21 cellular contexts compared by ENCODE assay signal in genomic region chr1:111658622-111659021, GRCh38. TPM values are rescaled to one million over a fixed set of nuclear protein-coding genes. Genes with fewer than 3 reads are reported as not detected.
DNase-seq lines count a peak whose midpoint lies in the region; ATAC-seq and TF ChIP-seq lines count a peak whose summit lies in the region.
"Had no signal": no experiment of that assay in that cellular context is flagged by ENCODE, and none has a peak within 500 bp of the region (broad histone marks: within the 10 kb centered on the region; RNA-seq: fewer than 3 reads in every experiment).

No MANE protein-coding gene starts in this region.

- peaks cover 55% of the 10 kb centered on the region for H3K4me1 Mint-ChIP-seq in activated T-cell treated with anti-CD3 and anti-CD28 coated beads, Interleukin-2, amount 50 U/mL, for 24 hours (ENCODE audit: low read depth)
- H3K4me1 Mint-ChIP-seq in activated CD8-positive, alpha-beta T cell treated with anti-CD3 and anti-CD28 coated beads, Interleukin-2, amount 10 ng/mL, durations not matched to agents 7 days and 5 days (ENCODE audit: low read depth): peaks cover 47% of the 10 kb centered on the region

- CTCF ChIA-PET in activated CD8-positive, alpha-beta T cell treated with anti-CD3 and anti-CD28 coated beads, Interleukin-2, amount 10 ng/mL, durations not matched to agents 7 days and 5 days (lab: Charles Lee): interaction anchor here (0.5 to 1.8 kb wide), 9 partner anchors 11 to 178 kb away, joined by 3 to 21 read pairs (median 3); no protein-coding TSS in a partner anchor

- H3K36me3 Mint-ChIP-seq in activated T-cell treated with anti-CD3 and anti-CD28 coated beads, Interleukin-2, amount 50 U/mL, for 24 hours (ENCODE audit: low read depth): peaks cover 35% of the 10 kb centered on the region
- H3K36me3 Mint-ChIP-seq in activated CD8-positive, alpha-beta T cell treated with anti-CD3 and anti-CD28 coated beads, Interleukin-2, amount 10 ng/mL, durations not matched to agents 7 days and 5 days (ENCODE audit: low read depth): peaks cover 26% of the 10 kb centered on the region
- H3K36me3 Mint-ChIP-seq: IgD-negative memory B cell had no signal

- H3K9me3 Mint-ChIP-seq in activated T-cell treated with anti-CD3 and anti-CD28 coated beads, Interleukin-2, amount 50 U/mL, for 24 hours: no peaks in the 10 kb centered on the region
- no peaks in the 10 kb centered on the region for H3K9me3 Mint-ChIP-seq in activated CD8-positive, alpha-beta T cell treated with anti-CD3 and anti-CD28 coated beads, Interleukin-2, amount 10 ng/mL, durations not matched to agents 7 days and 5 days (ENCODE audit: insufficient read depth)
- H3K9me3 Mint-ChIP-seq: IgD-negative memory B cell had no signal

- H4K20me1 ChIP-seq in DND-41 (ENCODE audit: insufficient read depth, low read length): no peaks in the 10 kb centered on the region; the same call in 1 of the 2 replicates

- H3K27me3 Mint-ChIP-seq in activated T-cell treated with anti-CD3 and anti-CD28 coated beads, Interleukin-2, amount 50 U/mL, for 24 hours: no peaks in the 10 kb centered on the region
- no peaks in the 10 kb centered on the region for H3K27me3 Mint-ChIP-seq in activated CD8-positive, alpha-beta T cell treated with anti-CD3 and anti-CD28 coated beads, Interleukin-2, amount 10 ng/mL, durations not matched to agents 7 days and 5 days (ENCODE audit: low read depth)
- H3K27me3 Mint-ChIP-seq: IgD-negative memory B cell had no signal

- no peak overlapping the region for H3K4me3 ChIP-seq in DND-41 (ENCODE audit: low read depth in 1 of 2, low read length in 2 of 2)
- H3K4me3 ChIP-seq in rectal smooth muscle tissue (ENCODE audit: low read length): no peak overlapping the region
- H3K4me3 ChIP-seq: BLaER1 treated with 17β-estradiol and CSF1 and Interleukin-3, amounts not matched to agents 10 nM and 100 nM; HAP-1 had no signal

- peaks cover 65% of the 10 kb centered on the region for H3K79me2 ChIP-seq in DND-41 (ENCODE audit: insufficient read depth, low read length)

- H2AFZ ChIP-seq in DND-41 (ENCODE audit: low read depth, low read length): no peak overlapping the region

- POLR2A ChIA-PET in activated CD8-positive, alpha-beta T cell treated with anti-CD3 and anti-CD28 coated beads, Interleukin-2, amount 10 ng/mL, durations not matched to agents 7 days and 5 days (lab: Charles Lee): interaction anchor here (0.7 kb wide), 1 partner anchor 150 kb away, joined by 3 read pairs; no protein-coding TSS in a partner anchor

- no peak for ATAC-seq in DND-41 (ENCODE audit: insufficient read depth, low read depth)
- ATAC-seq in activated CD8-positive, alpha-beta T cell treated with anti-CD3 and anti-CD28 coated beads, Interleukin-2, amount 10 ng/mL, durations not matched to agents 7 days and 5 days: no peak
- no peak for ATAC-seq in HG03135 (IDR thresholded peaks at IDR 0.05; ENCODE audit: unreplicated experiment)
- ATAC-seq: Right ventricle myocardium inferior had no signal

- peak overlapping the region; percentile 46; the same call in 1 of the 2 replicates for H3K4me2 ChIP-seq in DND-41 (ENCODE audit: insufficient read depth, low read length)

- H3K36me3 ChIP-seq in DND-41 (ENCODE audit: insufficient read depth, low read length) (no peaks in the 10 kb centered on the region), rectal smooth muscle tissue (ENCODE audit: control insufficient read depth, insufficient read depth, low read length) (no peaks in the 10 kb centered on the region)
- H3K36me3 ChIP-seq: HAP-1 had no signal

- H3K9me3 ChIP-seq in DND-41 (ENCODE audit: insufficient read depth, low read length, severe bottlenecking): no peaks in the 10 kb centered on the region
- H3K9me3 ChIP-seq: HAP-1 had no signal

- H3K27ac ChIP-seq in DND-41 (ENCODE audit: low read length) (no peak overlapping the region), rectal smooth muscle tissue (ENCODE audit: low read depth, low read length) (peak overlapping the region; percentile 3)
- H3K27ac ChIP-seq: BLaER1 treated with 17β-estradiol and CSF1 and Interleukin-3, amounts not matched to agents 10 nM and 100 nM had no signal

- no peak for TF ChIP-seq CTCF in DND-41 (IDR thresholded peaks at IDR 0.05; ENCODE audit: borderline replicate concordance, extremely low read depth, low read length, poor library complexity, severe bottlenecking)

- H3K9ac ChIP-seq in DND-41 (ENCODE audit: low read depth, low read length) (no peak overlapping the region), rectal smooth muscle tissue (ENCODE audit: low read length) (no peak overlapping the region)

- DNase-seq in activated T-cell treated with anti-CD3 and anti-CD28 coated beads, Interleukin-2, amount 50 U/mL, for 24 hours: no peak
- DNase-seq in activated T-cell treated with anti-CD3 and anti-CD28 coated beads for 4 hours (no peak), DND-41 (no peak), NCI-H146 treated with DMSO at 0.1 percent for 48 hours (lab: John Stamatoyannopoulos, UW; ENCODE audit: unreplicated experiment) (no peak)
- no peak for DNase-seq in activated CD8-positive, alpha-beta T cell treated with anti-CD3 and anti-CD28 coated beads, Interleukin-2, amount 10 ng/mL, durations not matched to agents 7 days and 5 days
- DNase-seq in stimulated activated naive CD4-positive, alpha-beta T cell (lab: John Stamatoyannopoulos, UW): no peak
- DNase-seq: DMS79 treated with DMSO at 0.1 percent for 48 hours, Kasumi-1, MM.1S, NCI-H1092, NCI-H146, NCI-H2081, NCI-H2171 treated with DMSO at 0.1 percent for 48 hours, NCI-H446, NCI-H526 treated with DMSO at 0.1 percent for 48 hours had no signal

- no peaks in the 10 kb centered on the region for H3K27me3 ChIP-seq in DND-41 (ENCODE audit: insufficient read depth, low read length, poor library complexity)
- no peaks in the 10 kb centered on the region for H3K27me3 ChIP-seq in rectal smooth muscle tissue (ENCODE audit: control insufficient read depth, insufficient read depth, low read length)
- H3K27me3 ChIP-seq: BLaER1 treated with 17β-estradiol and CSF1 and Interleukin-3, amounts not matched to agents 10 nM and 100 nM had no signal

- H3K4me3 Mint-ChIP-seq in activated T-cell treated with anti-CD3 and anti-CD28 coated beads, Interleukin-2, amount 50 U/mL, for 24 hours: no peak overlapping the region
- no peak overlapping the region for H3K4me3 Mint-ChIP-seq in activated CD8-positive, alpha-beta T cell treated with anti-CD3 and anti-CD28 coated beads, Interleukin-2, amount 10 ng/mL, durations not matched to agents 7 days and 5 days
- H3K4me3 Mint-ChIP-seq: IgD-negative memory B cell had no signal

- H3K27ac Mint-ChIP-seq in activated T-cell treated with anti-CD3 and anti-CD28 coated beads, Interleukin-2, amount 50 U/mL, for 24 hours: peak overlapping the region; percentile 30
- H3K27ac Mint-ChIP-seq in activated CD8-positive, alpha-beta T cell treated with anti-CD3 and anti-CD28 coated beads, Interleukin-2, amount 10 ng/mL, durations not matched to agents 7 days and 5 days: peak overlapping the region; percentile 22

- H3K4me1 ChIP-seq in DND-41 (ENCODE audit: insufficient read depth, low read length): peaks cover 30% of the 10 kb centered on the region
- H3K4me1 ChIP-seq in rectal smooth muscle tissue (ENCODE audit: control insufficient read depth, insufficient read depth, low read length): peaks cover 22% of the 10 kb centered on the region

RNA-seq across cellular contexts. Expression of gene RAP1A, which starts 39.0 kb away (rescaled TPM):
- total RNA-seq in activated CD8-positive, alpha-beta T cell treated with anti-CD3 and anti-CD28 coated beads, Interleukin-2, amount 10 ng/mL, durations not matched to agents 7 days and 5 days: 100 to 1,000 TPM; 132 to 133 TPM
